1 cellular context compared by ENCODE assay signal in the genomic region with DNA sequence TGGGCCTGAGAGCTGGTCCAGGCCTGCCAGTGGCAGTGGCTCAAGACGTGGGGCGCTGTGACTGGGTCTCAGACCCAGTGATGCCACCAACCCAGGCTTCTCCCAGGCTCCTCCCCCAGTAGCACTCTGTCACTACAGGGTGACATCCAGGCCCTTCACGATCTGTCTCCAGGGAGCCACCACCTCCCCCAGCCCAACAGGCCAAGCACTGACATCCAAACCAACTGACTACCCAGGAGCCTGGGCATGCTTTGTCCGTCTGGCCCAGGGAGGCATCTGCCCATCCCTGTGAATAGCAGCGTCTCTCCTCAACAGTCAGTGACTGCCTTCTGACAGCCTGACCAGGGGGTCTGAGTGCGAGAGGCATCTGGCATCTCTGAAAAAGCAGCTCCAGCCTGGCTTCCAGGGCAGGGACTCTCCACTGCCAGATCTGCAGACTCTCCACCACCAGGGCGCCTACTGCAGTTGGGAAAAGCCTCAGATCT.
TF ChIP-seq lines count a peak whose summit lies in the region.

No MANE protein-coding gene starts in this region.

TF ChIP-seq in HCT116, 20 proteins besides CTCF, POLR2A, EP300 and RAD21 (continued from another document):
- no peak for TF ChIP-seq ZBTB33 (IDR thresholded peaks at IDR 0.05; ENCODE audit: extremely low read depth, insufficient replicate concordance, low read length)
- no peak for TF ChIP-seq YY1 (IDR thresholded peaks at IDR 0.05; ENCODE audit: extremely low read depth, insufficient replicate concordance, low read depth, low read length)
- TF ChIP-seq ZFX (IDR thresholded peaks at IDR 0.05) = no peak
- TF ChIP-seq ELF1 (IDR thresholded peaks at IDR 0.05; ENCODE audit: borderline replicate concordance, low read depth) = no peak
- no peak for TF ChIP-seq SIN3A (IDR thresholded peaks at IDR 0.05; ENCODE audit: low read depth)
TF ChIP-seq in HCT116: peak in this region for 0.
